9 cellular contexts compared by ENCODE assay signal in genomic region chr14:73238262-73238852, GRCh38. TPM values are rescaled to one million over a fixed set of nuclear protein-coding genes. Genes with fewer than 3 reads are reported as not detected.
A peak's percentile ranks its signal among the peaks of the same experiment; 100 is the strongest.
DNase-seq lines count a peak whose midpoint lies in the region; ATAC-seq, FAIRE-seq and TF ChIP-seq lines count a peak whose summit lies in the region.
"Had no signal": no experiment of that assay in that cellular context is flagged by ENCODE, and none has a peak within 500 bp of the region (broad histone marks: within the 10 kb centered on the region; RNA-seq: fewer than 3 reads in every experiment).

No MANE protein-coding gene starts in this region.

- H3K27me3 Mint-ChIP-seq in activated CD8-positive, alpha-beta memory T cell treated with anti-CD3 and anti-CD28 coated beads, Interleukin-2, amount 10 ng/mL, durations not matched to agents 7 days and 5 days: peaks cover 78% of the 10 kb centered on the region

- H3K4me3 Mint-ChIP-seq in activated CD8-positive, alpha-beta memory T cell treated with anti-CD3 and anti-CD28 coated beads, Interleukin-2, amount 10 ng/mL, durations not matched to agents 7 days and 5 days: peak overlapping the region; percentile 29

- peaks cover 28% of the 10 kb centered on the region for H3K4me1 Mint-ChIP-seq in activated CD8-positive, alpha-beta memory T cell treated with anti-CD3 and anti-CD28 coated beads, Interleukin-2, amount 10 ng/mL, durations not matched to agents 7 days and 5 days

- H3K4me3 ChIP-seq in esophagus squamous epithelium (peak overlapping the region; percentile 49 to 75 (median 58)), pancreas (peak overlapping the region; percentile 29 to 60 (median 34))

- H3K27me3 ChIP-seq in esophagus squamous epithelium: peaks cover 0 to 76% (median 0%) of the 10 kb centered on the region in 4 donors
- H3K27me3 ChIP-seq in pancreas: peaks cover 0 to 11% (median 0%) of the 10 kb centered on the region in 4 donors

- no peak for ATAC-seq in activated CD8-positive, alpha-beta memory T cell treated with anti-CD3 and anti-CD28 coated beads, Interleukin-2, amount 10 ng/mL, durations not matched to agents 7 days and 5 days
- ATAC-seq in pancreas (peak; percentile 27 to 52 (median 40)), HG03025 (IDR thresholded peaks at IDR 0.05; ENCODE audit: low FRiP score, unreplicated experiment) (no peak)

- no peak for FAIRE-seq in pancreas (lab: Jason Lieb, UNC)
- FAIRE-seq: colon had no signal

- peaks cover 50 to 66% (median 53%) of the 10 kb centered on the region in 3 donors for H3K4me1 ChIP-seq in esophagus squamous epithelium
- peaks cover 0 to 10% (median 7%) of the 10 kb centered on the region in 3 donors for H3K4me1 ChIP-seq in pancreas

- CTCF ChIA-PET in activated CD8-positive, alpha-beta memory T cell treated with anti-CD3 and anti-CD28 coated beads, Interleukin-2, amount 10 ng/mL, durations not matched to agents 7 days and 5 days (lab: Charles Lee): interaction anchor here (0.7 to 1.6 kb wide), 3 partner anchors 10 to 233 kb away, joined by 3 to 4 read pairs (median 3); no protein-coding TSS in a partner anchor
- CTCF ChIA-PET in RWPE1 (lab: Yijun Ruan, JAX): no interaction called here

- DNase-seq in activated CD8-positive, alpha-beta memory T cell treated with anti-CD3 and anti-CD28 coated beads, Interleukin-2, amount 10 ng/mL, durations not matched to agents 7 days and 5 days: no peak
- DNase-seq in activated CD8-positive, alpha-beta memory T cell treated with anti-CD3 and anti-CD28 coated beads, Interleukin-2, amount 50 U/mL, for 48 hours: no peak
- peak; percentile 84 for DNase-seq in RWPE1 (ENCODE audit: low spot score)
- DNase-seq in esophagus squamous epithelium (lab: John Stamatoyannopoulos, UW): no peak
- DNase-seq in pancreas: no peak
- no peak for DNase-seq in CD1c-positive myeloid dendritic cell (ENCODE audit: extremely low spot score)
- DNase-seq in NCI-H446 (lab: John Stamatoyannopoulos, UW): no peak

- TF ChIP-seq POLR2A in esophagus squamous epithelium (IDR thresholded peaks at IDR 0.05): no peak

- 7 to 11% methylated on average over 7 to 10 of the region's 25 CpGs for WGBS in esophagus squamous epithelium, 2 donors
- 22% methylated on average over 25 of the region's 25 CpGs for WGBS in pancreas, 2 donors

- no peak overlapping the region for H3K27ac Mint-ChIP-seq in activated CD8-positive, alpha-beta memory T cell treated with anti-CD3 and anti-CD28 coated beads, Interleukin-2, amount 10 ng/mL, durations not matched to agents 7 days and 5 days

- H3K36me3 ChIP-seq in esophagus squamous epithelium: no peaks in the 10 kb centered on the region
- H3K36me3 ChIP-seq in pancreas: no peaks in the 10 kb centered on the region

- POLR2A ChIA-PET in RWPE1 (lab: Yijun Ruan, JAX; ENCODE audit: low non-redundant PET): no interaction called here

- intact Hi-C loops in esophagus squamous epithelium (cut with DNase I): no loop called here
- intact Hi-C loops in pancreas (cut with DNase I): no loop called here

- no peaks in the 10 kb centered on the region for H3K9me3 ChIP-seq in esophagus squamous epithelium
- no peaks in the 10 kb centered on the region for H3K9me3 ChIP-seq in pancreas

- H3K36me3 Mint-ChIP-seq in activated CD8-positive, alpha-beta memory T cell treated with anti-CD3 and anti-CD28 coated beads, Interleukin-2, amount 10 ng/mL, durations not matched to agents 7 days and 5 days: no peaks in the 10 kb centered on the region

- H3K27ac ChIP-seq in RWPE1 (peak overlapping the region; percentile 57), esophagus squamous epithelium (peak overlapping the region; percentile 29 to 80 (median 54)), pancreas (peak overlapping the region in 1 of 4 donors; percentile 46)

- H3K9me3 Mint-ChIP-seq in activated CD8-positive, alpha-beta memory T cell treated with anti-CD3 and anti-CD28 coated beads, Interleukin-2, amount 10 ng/mL, durations not matched to agents 7 days and 5 days (ENCODE audit: low read depth): no peaks in the 10 kb centered on the region

- TF ChIP-seq CTCF in RWPE1 (conservative IDR thresholded peaks at IDR 0.05; ENCODE audit: low read depth) (no peak), esophagus squamous epithelium (IDR thresholded peaks at IDR 0.05) (no peak), pancreas (IDR thresholded peaks at IDR 0.05) (no peak)

RNA-seq across cellular contexts. Expression of gene PAPLN, which starts 1.1 kb away (rescaled TPM):
- total RNA-seq in activated CD8-positive, alpha-beta memory T cell treated with anti-CD3 and anti-CD28 coated beads, Interleukin-2, amount 10 ng/mL, durations not matched to agents 7 days and 5 days: 1 to 10 TPM in 1 of 2 experiments, under 1 TPM in 1; 0.73 to 1.8 TPM
- total RNA-seq in esophagus squamous epithelium (10 to 100 TPM in 1 of 4 donors, 1 to 10 TPM in 3; 2.2 to 12.6 (median 5.4) TPM), pancreas (10 to 100 TPM in 1 of 6 donors, 1 to 10 TPM in 5; 1.1 to 18.3 (median 2.9) TPM)
- 1 to 10 TPM; 2.9 to 6.6 TPM for polyA plus RNA-seq in pancreas

Comparison
In these comparisons a context has a peak if more than half of its experiments do, and no peak if none do; other contexts are left out.
1. ATAC-seq: peak in pancreas (4 of 4); none in activated CD8-positive, alpha-beta memory T cell treated with anti-CD3 and anti-CD28 coated beads, Interleukin-2, amount 10 ng/mL, durations not matched to agents 7 days and 5 days (single experiment) and HG03025 (single experiment).